Comparison of ENCODE assay signal across 1 cellular context in the genomic region with DNA sequence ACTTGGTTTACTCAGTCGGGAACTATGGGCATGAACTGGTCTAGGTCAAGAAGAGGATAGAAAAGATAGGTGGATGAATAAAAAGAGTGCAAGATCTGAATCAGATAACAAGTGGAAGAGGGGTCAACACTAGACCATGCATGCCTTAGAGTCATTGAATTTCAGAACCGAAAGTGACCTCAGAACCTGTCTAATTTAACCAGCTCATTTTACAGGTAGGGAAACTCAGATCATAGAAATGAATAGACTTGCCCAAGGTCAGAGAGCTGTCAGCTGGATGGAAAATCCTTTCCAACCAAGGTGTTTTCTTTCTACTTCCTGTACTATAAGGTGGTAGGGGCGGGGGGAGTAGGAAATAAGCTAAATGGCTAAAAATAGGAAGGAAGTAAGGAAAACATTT.
TF ChIP-seq lines count a peak whose summit lies in the region.

No MANE protein-coding gene starts in this region.

TF ChIP-seq in IMR-90, 13 proteins besides CTCF, POLR2A, EP300 and RAD21:
- TF ChIP-seq MXI1 (IDR thresholded peaks at IDR 0.05; ENCODE audit: borderline replicate concordance, low read depth, low read length) (no peak), MAZ (IDR thresholded peaks at IDR 0.05; ENCODE audit: borderline replicate concordance, low read depth, low read length) (no peak), MAFK (IDR thresholded peaks at IDR 0.05; ENCODE audit: low read depth, low read length) (no peak), NFE2L2 (IDR thresholded peaks at IDR 0.05; ENCODE audit: low read depth, low read length) (no peak), RCOR1 (IDR thresholded peaks at IDR 0.05; ENCODE audit: insufficient replicate concordance, low read length) (no peak), BHLHE40 (IDR thresholded peaks at IDR 0.05; ENCODE audit: low read depth, low read length) (no peak), SMC3 (IDR thresholded peaks at IDR 0.05; ENCODE audit: low read depth, low read length) (no peak), CEBPB (IDR thresholded peaks at IDR 0.05; ENCODE audit: low read depth, low read length) (no peak), FOS (IDR thresholded peaks at IDR 0.05; ENCODE audit: low read depth, low read length) (no peak), RFX5 (IDR thresholded peaks at IDR 0.05; ENCODE audit: low read depth, low read length) (no peak), CHD1 (IDR thresholded peaks at IDR 0.05; ENCODE audit: low read depth, low read length) (no peak)
- TF ChIP-seq, protein P1, sequence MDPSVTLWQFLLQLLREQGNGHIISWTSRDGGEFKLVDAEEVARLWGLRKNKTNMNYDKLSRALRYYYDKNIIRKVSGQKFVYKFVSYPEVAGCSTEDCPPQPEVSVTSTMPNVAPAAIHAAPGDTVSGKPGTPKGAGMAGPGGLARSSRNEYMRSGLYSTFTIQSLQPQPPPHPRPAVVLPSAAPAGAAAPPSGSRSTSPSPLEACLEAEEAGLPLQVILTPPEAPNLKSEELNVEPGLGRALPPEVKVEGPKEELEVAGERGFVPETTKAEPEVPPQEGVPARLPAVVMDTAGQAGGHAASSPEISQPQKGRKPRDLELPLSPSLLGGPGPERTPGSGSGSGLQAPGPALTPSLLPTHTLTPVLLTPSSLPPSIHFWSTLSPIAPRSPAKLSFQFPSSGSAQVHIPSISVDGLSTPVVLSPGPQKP (IDR thresholded peaks at IDR 0.05; ENCODE audit: borderline replicate concordance, low read depth, low read length): no peak
- TF ChIP-seq, protein P2, sequence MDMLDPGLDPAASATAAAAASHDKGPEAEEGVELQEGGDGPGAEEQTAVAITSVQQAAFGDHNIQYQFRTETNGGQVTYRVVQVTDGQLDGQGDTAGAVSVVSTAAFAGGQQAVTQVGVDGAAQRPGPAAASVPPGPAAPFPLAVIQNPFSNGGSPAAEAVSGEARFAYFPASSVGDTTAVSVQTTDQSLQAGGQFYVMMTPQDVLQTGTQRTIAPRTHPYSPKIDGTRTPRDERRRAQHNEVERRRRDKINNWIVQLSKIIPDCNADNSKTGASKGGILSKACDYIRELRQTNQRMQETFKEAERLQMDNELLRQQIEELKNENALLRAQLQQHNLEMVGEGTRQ (IDR thresholded peaks at IDR 0.05; ENCODE audit: low read depth, low read length): no peak
